ENCODE assay signal across 8 cellular contexts in the genomic region with DNA sequence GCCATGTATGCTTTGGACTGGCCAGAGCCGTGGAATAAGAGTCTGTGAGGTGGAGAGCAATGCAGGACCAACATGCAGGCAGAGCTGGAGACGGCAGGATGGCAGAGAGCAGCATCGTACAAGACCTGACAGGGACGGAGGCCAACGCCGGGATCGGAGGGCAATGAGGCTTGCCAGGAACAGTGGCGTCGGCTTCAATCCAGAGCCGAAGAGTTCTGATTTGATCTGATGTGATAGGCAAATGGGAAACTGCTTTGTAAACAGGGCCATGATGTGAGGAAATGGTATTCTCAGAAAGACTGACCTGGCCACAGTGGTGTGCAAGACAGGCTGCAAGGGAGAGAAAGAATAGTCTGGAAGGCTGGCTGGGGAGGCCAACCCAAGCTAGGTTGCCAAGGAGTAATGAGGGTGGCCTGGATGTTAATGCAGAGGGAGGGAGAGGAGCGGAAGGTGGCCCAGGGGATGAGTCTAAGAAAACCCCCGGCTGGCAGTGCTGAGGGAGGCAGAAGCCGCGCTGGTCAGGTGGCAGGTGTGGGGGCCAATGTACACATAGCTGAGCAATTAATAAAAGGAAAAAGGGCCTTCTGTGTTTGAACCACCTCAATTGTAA. TPM values are rescaled to one million over a fixed set of nuclear protein-coding genes. Genes with fewer than 3 reads are reported as not detected.
DNase-seq lines count a peak whose midpoint lies in the region; ATAC-seq lines count a peak whose summit lies in the region.

No MANE protein-coding gene starts in this region.

- H3K9ac ChIP-seq in neuronal stem cell (ENCODE audit: low read depth, low read length, poor library complexity), result peak overlapping the region; percentile 26
- H3K9ac ChIP-seq in mesenchymal stem cell (ENCODE audit: low read length), result no peak overlapping the region

- peaks cover 5 to 12% of the 10 kb centered on the region in 2 donors for H3K36me3 ChIP-seq in neuronal stem cell (replicated peaks in 1 of 2; ENCODE audit: control insufficient read depth in 2 of 2, insufficient read depth in 2 of 2, low read length in 2 of 2)
- H3K36me3 ChIP-seq in mesenchymal stem cell (ENCODE audit: control insufficient read depth in 1 of 2, insufficient read depth in 2 of 2, low read depth in 1 of 2, low read length in 2 of 2), result peaks cover 0 to 13% of the 10 kb centered on the region in 2 experiments

- H3K4me1 ChIP-seq in neuronal stem cell (ENCODE audit: control insufficient read depth in 2 of 2, insufficient read depth in 1 of 2, low read depth in 1 of 2, low read length in 2 of 2) (no peaks in the 10 kb centered on the region), mesenchymal stem cell (ENCODE audit: control insufficient read depth, insufficient read depth, low read depth, low read length) (no peaks in the 10 kb centered on the region)

- no peak overlapping the region for H3K27ac ChIP-seq in neuronal stem cell (replicated peaks; ENCODE audit: low read length)
- no peak overlapping the region for H3K27ac ChIP-seq in mesenchymal stem cell (ENCODE audit: low read length, poor library complexity, severe bottlenecking)

- H4K91ac ChIP-seq in neuronal stem cell (ENCODE audit: low read depth, low read length, poor library complexity), result no peak overlapping the region
- no peak overlapping the region for H4K91ac ChIP-seq in mesenchymal stem cell (ENCODE audit: low read length)

- H3K14ac ChIP-seq in neuronal stem cell (ENCODE audit: low read length) (no peak overlapping the region), mesenchymal stem cell (ENCODE audit: low read length in 2 of 2) (no peak overlapping the region)

- H3K23ac ChIP-seq in neuronal stem cell (ENCODE audit: low read depth, low read length, poor library complexity), result no peak overlapping the region
- H3K23ac ChIP-seq in mesenchymal stem cell (ENCODE audit: low read length in 2 of 2), result peak overlapping the region in 1 of 2 experiments; percentile 54

- H2BK15ac ChIP-seq in neuronal stem cell (ENCODE audit: low read length), result no peak overlapping the region
- H2BK15ac ChIP-seq in mesenchymal stem cell (ENCODE audit: low read depth, poor library complexity, severe bottlenecking), result no peak overlapping the region

- peaks cover 41% of the 10 kb centered on the region for H3K4me1 Mint-ChIP-seq in activated naive CD8-positive, alpha-beta T cell treated with anti-CD3 and anti-CD28 coated beads for 36 hours

- H2BK5ac ChIP-seq in neuronal stem cell (ENCODE audit: low read length) (no peak overlapping the region), mesenchymal stem cell (ENCODE audit: low read depth, low read length, poor library complexity, severe bottlenecking) (no peak overlapping the region)

- H4K8ac ChIP-seq in neuronal stem cell (ENCODE audit: low read depth, low read length), result no peak overlapping the region
- H4K8ac ChIP-seq in mesenchymal stem cell (ENCODE audit: low read length), result no peak overlapping the region

- peak overlapping the region; percentile 96 for H3K27ac Mint-ChIP-seq in activated naive CD8-positive, alpha-beta T cell treated with anti-CD3 and anti-CD28 coated beads for 36 hours

- WGBS in neuronal stem cell (ENCODE audit: extremely low coverage in 2 of 2, insufficient read length in 2 of 2, insufficient replicate concordance in 1 of 2), 2 donors, result no CpG with 5 or more reads among the region's 14 CpGs
- whole genome bisulfite sequencing in mesenchymal stem cell, result 98% methylated on average over 14 of the region's 14 CpGs

- H3K4me3 ChIP-seq in neuronal stem cell (ENCODE audit: low read length in 2 of 2) (no peak overlapping the region), mesenchymal stem cell (ENCODE audit: insufficient read depth in 1 of 2, low read depth in 1 of 2, low read length in 2 of 2) (no peak overlapping the region)

- peak overlapping the region; percentile 25 for H3K18ac ChIP-seq in neuronal stem cell (ENCODE audit: low read length)
- H3K18ac ChIP-seq in mesenchymal stem cell (ENCODE audit: low read depth in 1 of 2, low read length in 2 of 2), result no peak overlapping the region

- H3K4ac ChIP-seq in neuronal stem cell (ENCODE audit: low read length) (no peak overlapping the region), mesenchymal stem cell (ENCODE audit: low read depth in 1 of 2, low read length in 2 of 2) (no peak overlapping the region)

- no peaks in the 10 kb centered on the region for H3K27me3 ChIP-seq in neuronal stem cell (ENCODE audit: control insufficient read depth in 3 of 3, insufficient read depth in 3 of 3, low read depth in 1 of 3, low read length in 3 of 3)
- no peaks in the 10 kb centered on the region for H3K27me3 ChIP-seq in mesenchymal stem cell (ENCODE audit: control insufficient read depth in 1 of 2, insufficient read depth in 1 of 2, low read length in 2 of 2)

- no peak overlapping the region for H3K4me2 ChIP-seq in neuronal stem cell (ENCODE audit: insufficient read depth, low read length, poor library complexity, severe bottlenecking)
- H3K4me2 ChIP-seq in mesenchymal stem cell (ENCODE audit: low read length, poor library complexity, severe bottlenecking), result no peak overlapping the region

- peak overlapping the region; percentile 7 for H3K4me3 Mint-ChIP-seq in activated naive CD8-positive, alpha-beta T cell treated with anti-CD3 and anti-CD28 coated beads for 36 hours

- H2BK120ac ChIP-seq in neuronal stem cell (ENCODE audit: low read depth, low read length) (no peak overlapping the region), mesenchymal stem cell (ENCODE audit: low read depth, low read length) (no peak overlapping the region)

- H3K9me3 ChIP-seq in neuronal stem cell (replicated peaks in 1 of 2; ENCODE audit: control insufficient read depth in 2 of 2, insufficient read depth in 1 of 2, low read depth in 1 of 2, low read length in 2 of 2), result no peaks in the 10 kb centered on the region
- H3K9me3 ChIP-seq in mesenchymal stem cell (ENCODE audit: control insufficient read depth, low read length), result no peaks in the 10 kb centered on the region

- peaks cover 10% of the 10 kb centered on the region for H3K36me3 Mint-ChIP-seq in activated naive CD8-positive, alpha-beta T cell treated with anti-CD3 and anti-CD28 coated beads for 36 hours

- H3K9me3 Mint-ChIP-seq in activated naive CD8-positive, alpha-beta T cell treated with anti-CD3 and anti-CD28 coated beads for 36 hours, result no peaks in the 10 kb centered on the region

- no peaks in the 10 kb centered on the region for H3K27me3 Mint-ChIP-seq in activated naive CD8-positive, alpha-beta T cell treated with anti-CD3 and anti-CD28 coated beads for 36 hours

- H3K79me1 ChIP-seq in neuronal stem cell (ENCODE audit: low read depth, low read length) (no peaks in the 10 kb centered on the region), mesenchymal stem cell (replicated peaks; ENCODE audit: low read length, poor library complexity, severe bottlenecking) (no peaks in the 10 kb centered on the region)

- no peak overlapping the region for H2AK5ac ChIP-seq in neuronal stem cell (ENCODE audit: low read depth, low read length)
- no peak overlapping the region for H2AK5ac ChIP-seq in mesenchymal stem cell (ENCODE audit: low read length, severe bottlenecking)

- H2BK12ac ChIP-seq in neuronal stem cell (ENCODE audit: low read length) (no peak overlapping the region), mesenchymal stem cell (ENCODE audit: low read length in 2 of 2) (no peak overlapping the region)

- H2AFZ ChIP-seq in neuronal stem cell (ENCODE audit: low read length) (no peak overlapping the region), mesenchymal stem cell (ENCODE audit: low read depth, low read length) (no peak overlapping the region)

- no peak for DNase-seq in activated naive CD8-positive, alpha-beta T cell treated with anti-CD3 and anti-CD28 coated beads for 36 hours
- no peak for DNase-seq in neuronal stem cell (ENCODE audit: low spot score)
- no peak for DNase-seq in NCI-H2196 treated with DMSO at 0.1 percent for 48 hours (lab: John Stamatoyannopoulos, UW; ENCODE audit: unreplicated experiment)
- no peak for DNase-seq in HUDEP-2 (lab: John Stamatoyannopoulos, UW; ENCODE audit: unreplicated experiment in 76 of 76)
- no peak for DNase-seq in mesenchymal stem cell
- no peak for DNase-seq in activated CD4-positive, CD25-positive, alpha-beta regulatory T cell treated with anti-CD3 and anti-CD28 coated beads, Interleukin-2, amount 50 U/mL, for 72 hours

- ATAC-seq in GM19035 (IDR thresholded peaks at IDR 0.05; ENCODE audit: unreplicated experiment), result peak; percentile 10
- peak; percentile 20 for ATAC-seq in HG03025 (IDR thresholded peaks at IDR 0.05; ENCODE audit: low FRiP score, unreplicated experiment)

RNA-seq across cellular contexts. Expression of gene RCBTB2, which starts 26.7 kb away (rescaled TPM):
- total RNA-seq in activated naive CD8-positive, alpha-beta T cell treated with anti-CD3 and anti-CD28 coated beads for 36 hours, result 1 to 10 TPM; 1.9 to 2.4 TPM
- 17.5 TPM for polyA plus RNA-seq in neuronal stem cell (2013, experiment 1 of 2)
- polyA plus RNA-seq in neuronal stem cell (2013, experiment 2 of 2), result 17.4 TPM
- polyA plus RNA-seq in mesenchymal stem cell (2013, experiment 1 of 2), result 2.8 TPM
- 3.0 TPM for polyA plus RNA-seq in mesenchymal stem cell (2013, experiment 2 of 2)
